In the genomic region with DNA sequence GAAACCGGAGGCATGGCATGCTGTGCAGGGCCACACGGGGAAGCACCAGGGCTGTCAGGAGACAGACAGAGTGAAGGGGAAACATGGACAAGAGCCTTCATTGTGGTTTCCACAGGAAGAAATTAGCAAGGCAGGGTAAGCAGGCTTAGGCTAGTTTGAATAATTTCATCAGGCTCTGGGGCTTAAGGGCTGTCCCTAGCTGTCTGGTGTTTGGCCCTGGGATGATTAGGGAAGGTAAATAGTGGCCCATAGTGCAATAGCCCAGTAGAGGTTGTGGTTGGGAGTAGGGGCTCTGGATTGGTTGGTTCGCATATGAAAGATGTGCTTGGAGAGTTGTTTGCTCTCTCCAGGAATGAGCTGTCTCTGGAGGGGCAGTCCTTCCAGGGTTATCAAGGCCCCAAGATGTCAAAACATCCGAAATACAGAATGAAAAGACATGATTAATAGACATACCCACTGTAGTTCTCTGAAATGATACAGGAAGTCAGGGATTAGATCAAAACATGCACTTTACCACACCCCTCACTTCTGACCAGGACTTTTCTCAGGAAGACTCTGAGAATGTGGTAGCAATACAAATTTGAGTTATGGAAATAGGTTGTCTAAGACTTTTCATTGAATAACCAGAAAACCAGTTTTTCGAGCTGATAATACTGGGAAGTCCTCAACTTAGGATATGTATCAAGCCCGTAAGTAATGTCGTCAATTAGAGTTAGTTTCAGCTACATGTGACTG, we compare ENCODE assay signal across 21 cellular contexts.
DNase-seq lines count a peak whose midpoint lies in the region; ATAC-seq, FAIRE-seq and TF ChIP-seq lines count a peak whose summit lies in the region.
"Had no signal": no experiment of that assay in that cellular context is flagged by ENCODE, and none has a peak within 500 bp of the region (broad histone marks: within the 10 kb centered on the region; RNA-seq: fewer than 3 reads in every experiment).

No MANE protein-coding gene starts in this region.

- no peaks in the 10 kb centered on the region for H4K20me1 ChIP-seq in K562 (replicated peaks; ENCODE audit: control insufficient read depth, insufficient read depth, low read length)

- H3K27me3 ChIP-seq in breast epithelium: no peaks in the 10 kb centered on the region
- no peaks in the 10 kb centered on the region for H3K27me3 ChIP-seq in K562 (ENCODE audit: control insufficient read depth in 2 of 2, insufficient read depth in 2 of 2, low read length in 2 of 2)

- no peak for TF ChIP-seq POLR2A in breast epithelium (IDR thresholded peaks at IDR 0.05)
- no peak for TF ChIP-seq POLR2A in K562 (conservative IDR thresholded peaks at IDR 0.05)

- peak overlapping the region; percentile 62 for H2AFZ ChIP-seq in K562 (ENCODE audit: low read depth, low read length)

- H3K27ac ChIP-seq in breast epithelium (no peak overlapping the region), K562 (ENCODE audit: extremely low read depth, low read depth, low read length) (peak overlapping the region; percentile 61; the same call in 2 of the 3 replicates)

- no peaks in the 10 kb centered on the region for H3K36me3 ChIP-seq in breast epithelium
- no peaks in the 10 kb centered on the region for H3K36me3 ChIP-seq in K562 (ENCODE audit: control insufficient read depth, insufficient read depth, low read length)

- no peaks in the 10 kb centered on the region for H3K79me2 ChIP-seq in K562 (ENCODE audit: control insufficient read depth, insufficient read depth, low read length)

- no peak overlapping the region for H3K9ac ChIP-seq in K562 (ENCODE audit: insufficient read depth in 1 of 2, low read depth in 2 of 2, low read length in 2 of 2)

- TF ChIP-seq RAD21 in K562 (CRISPR knock-in tag; conservative IDR thresholded peaks at IDR 0.05 in 1 of 2, IDR thresholded peaks at IDR 0.05 in 1 of 2): peak in 1 of 2 experiments; percentile 35; a peak in 2 of 4 replicates

- TF ChIP-seq EP300 in K562 (IDR thresholded peaks at IDR 0.05; ENCODE audit: low read length): peak; percentile 67; the same call in 1 of the 2 replicates

- 0 out of 2 replicates have a peak overlapping the region, but pooled peaks have one; percentile 24 for H3K4me2 ChIP-seq in K562 (ENCODE audit: insufficient read depth, low read length)

- ATAC-seq in K562: peak; percentile 96
- no peak for ATAC-seq in stimulated activated naive B cell treated with anti-CD40 and anti-IgM and Interleukin-4, amounts not matched to agents 10 μg/mL and 1 μg/mL and 100 μg/mL, for 72 hours (replicated peaks)
- no peak for ATAC-seq in HG02642 (IDR thresholded peaks at IDR 0.05; ENCODE audit: poor library complexity, unreplicated experiment)
- ATAC-seq: GM12878, Panc1 had no signal

- TF ChIP-seq CTCF in MCF 10A (IDR thresholded peaks at IDR 0.05; ENCODE audit: unreplicated experiment): no peak
- TF ChIP-seq CTCF in breast epithelium (IDR thresholded peaks at IDR 0.05): no peak
- no peak for TF ChIP-seq CTCF in K562 (IDR thresholded peaks at IDR 0.05 in 2 of 3, conservative IDR thresholded peaks at IDR 0.05 in 1 of 3; ENCODE audit: insufficient read depth in 2 of 3, low read depth in 1 of 3, low read length in 3 of 3)
- TF ChIP-seq CTCF in foreskin fibroblast (IDR thresholded peaks at IDR 0.05; ENCODE audit: low read depth, low read length): no peak

- H3K9me1 ChIP-seq in K562 (ENCODE audit: control insufficient read depth, insufficient read depth, low read length): no peaks in the 10 kb centered on the region

- H3K27ac Mint-ChIP-seq in MCF 10A (ENCODE audit: low read depth, unreplicated experiment): peak overlapping the region; percentile 19
- no peak overlapping the region for H3K27ac Mint-ChIP-seq in stimulated activated naive B cell treated with anti-CD40 and anti-IgM and Interleukin-4, amounts not matched to agents 10 μg/mL and 1 μg/mL and 100 μg/mL, for 72 hours

- DNase-seq in MCF 10A (ENCODE audit: unreplicated experiment): no peak
- DNase-seq in breast epithelium (ENCODE audit: low spot score in 2 of 2): no peak
- peak; percentile 3 for DNase-seq in OCI-M1 (lab: John Stamatoyannopoulos, UW)
- peak in 2 of 4 experiments; percentile 50 to 61 for DNase-seq in K562 (ENCODE audit: extremely low read depth in 1 of 4, low spot score in 3 of 4)
- DNase-seq in stimulated activated naive B cell treated with anti-CD40 and anti-IgM and Interleukin-4, amounts not matched to agents 10 μg/mL and 1 μg/mL and 100 μg/mL, for 72 hours: no peak
- DNase-seq in NCI-H2227 treated with DMSO at 0.1 percent for 48 hours (lab: John Stamatoyannopoulos, UW): no peak
- no peak for DNase-seq in foreskin fibroblast
- DNase-seq: ACHN, COR-L47, GOT3, KG1, NCI-H1092, NCI-H146, NCI-H226, NCI-H69, SIG-M5, SW 1271 had no signal

- H3K9me3 ChIP-seq in breast epithelium (no peaks in the 10 kb centered on the region), K562 (replicated peaks; ENCODE audit: control insufficient read depth, insufficient read depth, low read depth, low read length) (no peaks in the 10 kb centered on the region; the same call in 1 of the 2 replicates)

- H3K4me3 ChIP-seq in breast epithelium (no peak overlapping the region), K562 (no peak overlapping the region), foreskin fibroblast (ENCODE audit: low read depth in 1 of 2, low read length in 2 of 2) (no peak overlapping the region)
- H3K4me3 ChIP-seq: GM12878 had no signal

- POLR2A ChIA-PET in MCF 10A (lab: Yijun Ruan, JAX): interaction anchor here (0.6 to 1.3 kb wide), 5 partner anchors 14 to 273 kb away, joined by 3 to 15 read pairs (median 3); no protein-coding TSS in a partner anchor
- POLR2A ChIA-PET in K562 (lab: Yijun Ruan, JAX): interaction anchor here (0.5 to 0.6 kb wide), 2 partner anchors 85 to 140 kb away, joined by 3 to 4 read pairs; no protein-coding TSS in a partner anchor

- FAIRE-seq in K562 (lab: Jason Lieb, UNC): no peak
- FAIRE-seq: G401.6, GM12878 had no signal

- BruUV-seq in MCF 10A (replicated peaks; lab: Mats Ljungman, UMichigan) (no TSS peak), K562 (replicated peaks; lab: Mats Ljungman, UMichigan) (no TSS peak)

- peaks cover 13% of the 10 kb centered on the region for H3K4me1 Mint-ChIP-seq in MCF 10A (ENCODE audit: insufficient read depth, unreplicated experiment)
- H3K4me1 Mint-ChIP-seq in stimulated activated naive B cell treated with anti-CD40 and anti-IgM and Interleukin-4, amounts not matched to agents 10 μg/mL and 1 μg/mL and 100 μg/mL, for 72 hours: peaks cover 0 to 2% of the 10 kb centered on the region in 2 donors

- no peaks in the 10 kb centered on the region for H3K36me3 Mint-ChIP-seq in MCF 10A (ENCODE audit: insufficient read depth, unreplicated experiment)
- no peaks in the 10 kb centered on the region for H3K36me3 Mint-ChIP-seq in stimulated activated naive B cell treated with anti-CD40 and anti-IgM and Interleukin-4, amounts not matched to agents 10 μg/mL and 1 μg/mL and 100 μg/mL, for 72 hours

- in situ Hi-C loops in K562 (cut with MboI): no loop called here

- WGBS in K562 (ENCODE audit: insufficient coverage, low coverage, missing lambda C conversion rate): 17% methylated on average over 7 of the region's 7 CpGs

- CTCF ChIA-PET in MCF 10A (lab: Yijun Ruan, JAX): interaction anchor here (0.5 to 2.4 kb wide), 4 partner anchors 13 to 76 kb away, joined by 4 to 8 read pairs (median 4); no protein-coding TSS in a partner anchor
- CTCF ChIA-PET in K562 (lab: Yijun Ruan, JAX; ENCODE audit: low intra/inter-chr PET ratio): no interaction called here

- H3K4me1 ChIP-seq in breast epithelium: no peaks in the 10 kb centered on the region
- peaks cover 7 to 18% of the 10 kb centered on the region in 2 experiments for H3K4me1 ChIP-seq in K562 (replicated peaks in 1 of 2; ENCODE audit: control insufficient read depth in 2 of 2, insufficient read depth in 2 of 2, low read length in 2 of 2)

- no peaks in the 10 kb centered on the region for H3K27me3 Mint-ChIP-seq in MCF 10A (ENCODE audit: insufficient read depth, unreplicated experiment)
- H3K27me3 Mint-ChIP-seq in stimulated activated naive B cell treated with anti-CD40 and anti-IgM and Interleukin-4, amounts not matched to agents 10 μg/mL and 1 μg/mL and 100 μg/mL, for 72 hours: peaks cover 33 to 51% of the 10 kb centered on the region in 2 donors

- intact Hi-C loops in MCF 10A (cut with micrococcal nuclease) (loop anchor here (2.0 kb wide), 1 partner anchor 14 kb away; no protein-coding TSS in a partner anchor), breast epithelium (cut with DNase I; ENCODE audit: low total_unique reads) (no loop called here), K562 (cut with micrococcal nuclease) (loop anchor here (2.0 kb wide), 1 partner anchor 30 kb away; no protein-coding TSS in a partner anchor)

- no peak overlapping the region for H3K4me3 Mint-ChIP-seq in MCF 10A (ENCODE audit: unreplicated experiment)
- H3K4me3 Mint-ChIP-seq in stimulated activated naive B cell treated with anti-CD40 and anti-IgM and Interleukin-4, amounts not matched to agents 10 μg/mL and 1 μg/mL and 100 μg/mL, for 72 hours: no peak overlapping the region

- peaks cover 9% of the 10 kb centered on the region for H3K9me3 Mint-ChIP-seq in MCF 10A (ENCODE audit: unreplicated experiment)
- peaks cover 2 to 10% of the 10 kb centered on the region in 2 donors for H3K9me3 Mint-ChIP-seq in stimulated activated naive B cell treated with anti-CD40 and anti-IgM and Interleukin-4, amounts not matched to agents 10 μg/mL and 1 μg/mL and 100 μg/mL, for 72 hours

TF ChIP-seq in K562, 482 proteins besides CTCF, POLR2A, EP300 and RAD21 (continues in another document):
- TF ChIP-seq POU5F1 (IDR thresholded peaks at IDR 0.05; ENCODE audit: borderline replicate concordance, low read depth, low read length, partially characterized antibody) (no peak), ZBTB9 (CRISPR knock-in tag; IDR thresholded peaks at IDR 0.05) (no peak)
- TF ChIP-seq, protein P1, sequence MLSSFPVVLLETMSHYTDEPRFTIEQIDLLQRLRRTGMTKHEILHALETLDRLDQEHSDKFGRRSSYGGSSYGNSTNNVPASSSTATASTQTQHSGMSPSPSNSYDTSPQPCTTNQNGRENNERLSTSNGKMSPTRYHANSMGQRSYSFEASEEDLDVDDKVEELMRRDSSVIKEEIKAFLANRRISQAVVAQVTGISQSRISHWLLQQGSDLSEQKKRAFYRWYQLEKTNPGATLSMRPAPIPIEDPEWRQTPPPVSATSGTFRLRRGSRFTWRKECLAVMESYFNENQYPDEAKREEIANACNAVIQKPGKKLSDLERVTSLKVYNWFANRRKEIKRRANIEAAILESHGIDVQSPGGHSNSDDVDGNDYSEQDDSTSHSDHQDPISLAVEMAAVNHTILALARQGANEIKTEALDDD (IDR thresholded peaks at IDR 0.05): peak; percentile 77
